9 cellular contexts compared by ENCODE assay signal in the genomic region with DNA sequence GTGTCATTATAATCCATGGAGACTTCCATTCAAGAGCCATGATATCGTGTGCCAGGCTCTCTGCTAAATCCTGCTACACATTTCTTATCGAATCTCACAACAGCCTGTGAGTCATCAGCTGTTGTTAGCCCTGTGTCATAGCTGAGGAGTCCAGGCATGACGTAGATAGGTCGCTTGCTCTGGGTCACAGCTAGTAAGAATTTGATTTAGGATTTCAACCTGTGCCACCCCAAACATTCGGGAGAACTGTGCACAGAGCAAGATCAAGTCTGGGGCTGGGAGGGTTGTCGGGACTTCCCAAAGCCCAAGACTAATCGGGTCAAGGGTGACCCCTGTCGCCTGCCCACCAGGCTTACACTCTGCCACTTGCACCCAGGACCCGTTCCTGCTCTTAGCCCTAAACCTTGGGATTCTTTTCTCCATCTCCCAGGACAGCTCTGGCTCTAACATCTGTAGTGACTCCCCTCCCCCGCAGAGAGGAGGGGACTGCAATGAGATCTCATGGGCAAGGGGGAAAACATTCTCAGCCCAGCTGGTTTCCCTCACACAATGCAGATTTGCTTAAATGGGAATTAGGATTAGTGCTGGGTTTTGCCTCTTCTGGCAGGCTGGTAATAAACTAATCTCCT. TPM values are rescaled to one million over a fixed set of nuclear protein-coding genes. Genes with fewer than 3 reads are reported as not detected.
A peak's percentile ranks its signal among the peaks of the same experiment; 100 is the strongest.
DNase-seq lines count a peak whose midpoint lies in the region; ATAC-seq and TF ChIP-seq lines count a peak whose summit lies in the region.
"Had no signal": no experiment of that assay in that cellular context is flagged by ENCODE, and none has a peak within 500 bp of the region (broad histone marks: within the 10 kb centered on the region; RNA-seq: fewer than 3 reads in every experiment).

No MANE protein-coding gene starts in this region.

- peaks cover 17% of the 10 kb centered on the region for H3K27me3 Mint-ChIP-seq in WTC11 (ENCODE audit: low read depth)
- H3K27me3 Mint-ChIP-seq in T-cell: no peaks in the 10 kb centered on the region
- H3K27me3 Mint-ChIP-seq: activated naive CD4-positive, alpha-beta T cell treated with anti-CD3 and anti-CD28 coated beads, Interleukin-2, amount 50 U/mL, for 24 hours had no signal

- H3K9me3 Mint-ChIP-seq in WTC11 (peaks cover 15% of the 10 kb centered on the region), T-cell (peaks cover 0 to 14% (median 6%) of the 10 kb centered on the region in 3 donors)
- H3K9me3 Mint-ChIP-seq: activated naive CD4-positive, alpha-beta T cell treated with anti-CD3 and anti-CD28 coated beads, Interleukin-2, amount 50 U/mL, for 24 hours had no signal

- H3K4me1 Mint-ChIP-seq in WTC11 (peaks cover 48% of the 10 kb centered on the region), T-cell (peaks cover 12 to 27% (median 12%) of the 10 kb centered on the region in 3 donors)

- H3K4me3 Mint-ChIP-seq in WTC11 (no peak overlapping the region), T-cell (no peak overlapping the region)
- H3K4me3 Mint-ChIP-seq: activated naive CD4-positive, alpha-beta T cell treated with anti-CD3 and anti-CD28 coated beads, Interleukin-2, amount 50 U/mL, for 24 hours had no signal

- H3K27me3 ChIP-seq in right atrium auricular region: no peaks in the 10 kb centered on the region
- H3K27me3 ChIP-seq in gastrocnemius medialis: no peaks in the 10 kb centered on the region

- peak; percentile 70 for DNase-seq in HCEC 1CT
- DNase-seq in WTC11 (ENCODE audit: low spot score): peak; percentile 66
- DNase-seq in right atrium auricular region (ENCODE audit: low spot score): peak; percentile 86
- DNase-seq in gastrocnemius medialis: peak; percentile 22 to 41
- DNase-seq in T-cell: no peak
- no peak for DNase-seq in hippocampal formation (lab: John Stamatoyannopoulos, UW)
- no peak for DNase-seq in T1000 (lab: John Stamatoyannopoulos, UW)

- ATAC-seq in WTC11 (peak; percentile 94), gastrocnemius medialis (peak; percentile 96 to 97), HG03442 (IDR thresholded peaks at IDR 0.05; ENCODE audit: unreplicated experiment) (no peak), T-cell (replicated peaks in 1 of 4) (no peak)

- no peak for TF ChIP-seq POLR2A in gastrocnemius medialis (IDR thresholded peaks at IDR 0.05)

- H3K36me3 ChIP-seq in right atrium auricular region: peaks cover 6% of the 10 kb centered on the region
- H3K36me3 ChIP-seq in gastrocnemius medialis: no peaks in the 10 kb centered on the region

- H3K27ac ChIP-seq in right atrium auricular region (peak overlapping the region; percentile 83 to 90), gastrocnemius medialis (peak overlapping the region in 1 of 4 donors; percentile 22)

- H3K9me3 ChIP-seq in right atrium auricular region (peaks cover 0 to 9% of the 10 kb centered on the region in 2 donors), gastrocnemius medialis (no peaks in the 10 kb centered on the region)

- peaks cover 0 to 74% of the 10 kb centered on the region in 2 donors for H3K4me1 ChIP-seq in right atrium auricular region
- peaks cover 11 to 15% of the 10 kb centered on the region in 2 donors for H3K4me1 ChIP-seq in gastrocnemius medialis

- peak; percentile 57 for TF ChIP-seq CTCF in WTC11 (IDR thresholded peaks at IDR 0.05)
- TF ChIP-seq CTCF in right atrium auricular region (IDR thresholded peaks at IDR 0.05): peak in 1 of 2 donors; percentile 15
- TF ChIP-seq CTCF in gastrocnemius medialis (IDR thresholded peaks at IDR 0.05 in 4 of 5, conservative IDR thresholded peaks at IDR 0.05 in 1 of 5): no peak

- in situ Hi-C loops in gastrocnemius medialis (cut with MboI; ENCODE audit: low sequenced_read_pairs in 4 of 4): no loop called here

- 0 out of 2 replicates have a peak overlapping the region, but pooled peaks have one; percentile 3 for H3K27ac Mint-ChIP-seq in WTC11
- H3K27ac Mint-ChIP-seq in T-cell: no peak overlapping the region

- H3K36me3 Mint-ChIP-seq in WTC11: peaks cover 20% of the 10 kb centered on the region
- H3K36me3 Mint-ChIP-seq in T-cell: peaks cover 43% of the 10 kb centered on the region

- CTCF ChIA-PET in WTC11 (lab: Charles Lee) (interaction anchor here (0.6 to 2.0 kb wide), 24 partner anchors 13 to 204 kb away, joined by 3 to 22 read pairs (median 4); no protein-coding TSS in a partner anchor), T-cell (lab: Charles Lee) (no interaction called here)

- H3K4me3 ChIP-seq in right atrium auricular region (no peak overlapping the region), gastrocnemius medialis (no peak overlapping the region)

- intact Hi-C loops in gastrocnemius medialis (cut with DNase I; ENCODE audit: low total_unique reads): no loop called here

- POLR2A ChIA-PET in WTC11 (lab: Charles Lee): interaction anchor here (0.6 to 1.2 kb wide), 2 partner anchors 138 to 201 kb away, joined by 3 read pairs; no protein-coding TSS in a partner anchor
- POLR2A ChIA-PET in T-cell (lab: Charles Lee): no interaction called here

TF ChIP-seq in WTC11, 78 proteins besides CTCF, POLR2A, EP300 and RAD21 (continues in another document):
- no peak for TF ChIP-seq EMX1 (CRISPR knock-in tag; IDR thresholded peaks at IDR 0.05)
- no peak for TF ChIP-seq TEAD1 (CRISPR knock-in tag; IDR thresholded peaks at IDR 0.05)
- TF ChIP-seq, protein P1, sequence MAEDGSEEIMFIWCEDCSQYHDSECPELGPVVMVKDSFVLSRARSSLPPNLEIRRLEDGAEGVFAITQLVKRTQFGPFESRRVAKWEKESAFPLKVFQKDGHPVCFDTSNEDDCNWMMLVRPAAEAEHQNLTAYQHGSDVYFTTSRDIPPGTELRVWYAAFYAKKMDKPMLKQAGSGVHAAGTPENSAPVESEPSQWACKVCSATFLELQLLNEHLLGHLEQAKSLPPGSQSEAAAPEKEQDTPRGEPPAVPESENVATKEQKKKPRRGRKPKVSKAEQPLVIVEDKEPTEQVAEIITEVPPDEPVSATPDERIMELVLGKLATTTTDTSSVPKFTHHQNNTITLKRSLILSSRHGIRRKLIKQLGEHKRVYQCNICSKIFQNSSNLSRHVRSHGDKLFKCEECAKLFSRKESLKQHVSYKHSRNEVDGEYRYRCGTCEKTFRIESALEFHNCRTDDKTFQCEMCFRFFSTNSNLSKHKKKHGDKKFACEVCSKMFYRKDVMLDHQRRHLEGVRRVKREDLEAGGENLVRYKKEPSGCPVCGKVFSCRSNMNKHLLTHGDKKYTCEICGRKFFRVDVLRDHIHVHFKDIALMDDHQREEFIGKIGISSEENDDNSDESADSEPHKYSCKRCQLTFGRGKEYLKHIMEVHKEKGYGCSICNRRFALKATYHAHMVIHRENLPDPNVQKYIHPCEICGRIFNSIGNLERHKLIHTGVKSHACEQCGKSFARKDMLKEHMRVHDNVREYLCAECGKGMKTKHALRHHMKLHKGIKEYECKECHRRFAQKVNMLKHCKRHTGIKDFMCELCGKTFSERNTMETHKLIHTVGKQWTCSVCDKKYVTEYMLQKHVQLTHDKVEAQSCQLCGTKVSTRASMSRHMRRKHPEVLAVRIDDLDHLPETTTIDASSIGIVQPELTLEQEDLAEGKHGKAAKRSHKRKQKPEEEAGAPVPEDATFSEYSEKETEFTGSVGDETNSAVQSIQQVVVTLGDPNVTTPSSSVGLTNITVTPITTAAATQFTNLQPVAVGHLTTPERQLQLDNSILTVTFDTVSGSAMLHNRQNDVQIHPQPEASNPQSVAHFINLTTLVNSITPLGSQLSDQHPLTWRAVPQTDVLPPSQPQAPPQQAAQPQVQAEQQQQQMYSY (CRISPR knock-in tag; IDR thresholded peaks at IDR 0.05): peak; percentile 73
- TF ChIP-seq, protein P2, sequence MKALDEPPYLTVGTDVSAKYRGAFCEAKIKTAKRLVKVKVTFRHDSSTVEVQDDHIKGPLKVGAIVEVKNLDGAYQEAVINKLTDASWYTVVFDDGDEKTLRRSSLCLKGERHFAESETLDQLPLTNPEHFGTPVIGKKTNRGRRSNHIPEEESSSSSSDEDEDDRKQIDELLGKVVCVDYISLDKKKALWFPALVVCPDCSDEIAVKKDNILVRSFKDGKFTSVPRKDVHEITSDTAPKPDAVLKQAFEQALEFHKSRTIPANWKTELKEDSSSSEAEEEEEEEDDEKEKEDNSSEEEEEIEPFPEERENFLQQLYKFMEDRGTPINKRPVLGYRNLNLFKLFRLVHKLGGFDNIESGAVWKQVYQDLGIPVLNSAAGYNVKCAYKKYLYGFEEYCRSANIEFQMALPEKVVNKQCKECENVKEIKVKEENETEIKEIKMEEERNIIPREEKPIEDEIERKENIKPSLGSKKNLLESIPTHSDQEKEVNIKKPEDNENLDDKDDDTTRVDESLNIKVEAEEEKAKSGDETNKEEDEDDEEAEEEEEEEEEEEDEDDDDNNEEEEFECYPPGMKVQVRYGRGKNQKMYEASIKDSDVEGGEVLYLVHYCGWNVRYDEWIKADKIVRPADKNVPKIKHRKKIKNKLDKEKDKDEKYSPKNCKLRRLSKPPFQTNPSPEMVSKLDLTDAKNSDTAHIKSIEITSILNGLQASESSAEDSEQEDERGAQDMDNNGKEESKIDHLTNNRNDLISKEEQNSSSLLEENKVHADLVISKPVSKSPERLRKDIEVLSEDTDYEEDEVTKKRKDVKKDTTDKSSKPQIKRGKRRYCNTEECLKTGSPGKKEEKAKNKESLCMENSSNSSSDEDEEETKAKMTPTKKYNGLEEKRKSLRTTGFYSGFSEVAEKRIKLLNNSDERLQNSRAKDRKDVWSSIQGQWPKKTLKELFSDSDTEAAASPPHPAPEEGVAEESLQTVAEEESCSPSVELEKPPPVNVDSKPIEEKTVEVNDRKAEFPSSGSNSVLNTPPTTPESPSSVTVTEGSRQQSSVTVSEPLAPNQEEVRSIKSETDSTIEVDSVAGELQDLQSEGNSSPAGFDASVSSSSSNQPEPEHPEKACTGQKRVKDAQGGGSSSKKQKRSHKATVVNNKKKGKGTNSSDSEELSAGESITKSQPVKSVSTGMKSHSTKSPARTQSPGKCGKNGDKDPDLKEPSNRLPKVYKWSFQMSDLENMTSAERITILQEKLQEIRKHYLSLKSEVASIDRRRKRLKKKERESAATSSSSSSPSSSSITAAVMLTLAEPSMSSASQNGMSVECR (CRISPR knock-in tag; IDR thresholded peaks at IDR 0.05; ENCODE audit: borderline replicate concordance): no peak; the same call in 1 of the 2 replicates
- 0 out of 2 replicates have a peak, but pooled peaks have one; percentile 28 for TF ChIP-seq SP1 (CRISPR knock-in tag; conservative IDR thresholded peaks at IDR 0.05)
- no peak for TF ChIP-seq CREM (CRISPR knock-in tag; IDR thresholded peaks at IDR 0.05)
- TF ChIP-seq RELA (CRISPR knock-in tag; IDR thresholded peaks at IDR 0.05; ENCODE audit: borderline replicate concordance): no peak
- TF ChIP-seq GTF2I (CRISPR knock-in tag; conservative IDR thresholded peaks at IDR 0.05): no peak
- TF ChIP-seq ELF4 (CRISPR knock-in tag; IDR thresholded peaks at IDR 0.05; ENCODE audit: low read depth): no peak

RNA-seq across cellular contexts. Expression of a gene that starts 34.3 kb away (rescaled TPM):
- total RNA-seq in WTC11 (2021): 35.2 to 44.7 TPM (median 37.6 TPM) in 3 replicates
- 10 to 100 TPM; 76.3 to 79.3 TPM for total RNA-seq in right atrium auricular region
- 1 to 10 TPM; 2.1 to 9.1 (median 2.5) TPM for total RNA-seq in gastrocnemius medialis
- total RNA-seq in T-cell: 10 to 100 TPM; 18.4 to 59.1 (median 25.7) TPM

Comparison
In these comparisons a context has a peak if more than half of its experiments do, and no peak if none do; other contexts are left out.
1. DNase-seq: peak in HCEC 1CT (single experiment), WTC11 (single experiment), right atrium auricular region (single experiment) and gastrocnemius medialis (2 of 2); none in T-cell (0 of 34), hippocampal formation (0 of 2) and T1000 (single experiment).
2. ATAC-seq: peak in WTC11 (single experiment) and gastrocnemius medialis (2 of 2); none in HG03442 (single experiment) and T-cell (0 of 4).